1 cellular context compared by ENCODE assay signal in genomic region chr5:142324871-142325676, GRCh38.
TF ChIP-seq lines count a peak whose summit lies in the region.

Gene SPRY4, minus strand, starts transcription at chr5:142325021. Its CDS starts 9,913 bp downstream, at chr5:142315108.

TF ChIP-seq in HepG2, 621 proteins besides CTCF, POLR2A, EP300 and RAD21 (continued from another document and continues in another):
- TF ChIP-seq ZBTB49 (CRISPR knock-in tag; IDR thresholded peaks at IDR 0.05; ENCODE audit: borderline replicate concordance) (no peak), LRRFIP1 (CRISPR knock-in tag; conservative IDR thresholded peaks at IDR 0.05) (no peak), MAZ (IDR thresholded peaks at IDR 0.05; ENCODE audit: borderline replicate concordance, low read depth, low read length) (no peak), MAZ (CRISPR knock-in tag; IDR thresholded peaks at IDR 0.05; ENCODE audit: low read depth) (peak; percentile 83), ZNF83 (CRISPR knock-in tag; IDR thresholded peaks at IDR 0.05; ENCODE audit: borderline replicate concordance) (no peak), SMAD9 (CRISPR knock-in tag; IDR thresholded peaks at IDR 0.05) (no peak), SALL1 (CRISPR knock-in tag; IDR thresholded peaks at IDR 0.05) (peak; percentile 84), NFKBIZ (CRISPR knock-in tag; IDR thresholded peaks at IDR 0.05) (no peak), CSRNP2 (CRISPR knock-in tag; conservative IDR thresholded peaks at IDR 0.05; ENCODE audit: low read depth) (no peak), TIGD3 (CRISPR knock-in tag; IDR thresholded peaks at IDR 0.05; ENCODE audit: borderline replicate concordance) (no peak), ZNF407 (CRISPR knock-in tag; IDR thresholded peaks at IDR 0.05; ENCODE audit: not compliant biosample characterization) (no peak), TRIM22 (IDR thresholded peaks at IDR 0.05) (no peak), MLX (CRISPR knock-in tag; IDR thresholded peaks at IDR 0.05) (no peak; the same call in 1 of the 2 replicates), ZNF747 (CRISPR knock-in tag; IDR thresholded peaks at IDR 0.05; ENCODE audit: borderline replicate concordance) (peak; percentile 75; the same call in 1 of the 2 replicates), MBNL3 (CRISPR knock-in tag; conservative IDR thresholded peaks at IDR 0.05) (no peak), ZBTB8A (CRISPR knock-in tag; IDR thresholded peaks at IDR 0.05; ENCODE audit: borderline replicate concordance, low read depth) (no peak), IRF2 (CRISPR knock-in tag; IDR thresholded peaks at IDR 0.05) (peak; percentile 62), ZGPAT (CRISPR knock-in tag; IDR thresholded peaks at IDR 0.05) (peak; percentile 48), ZMAT3 (CRISPR knock-in tag; conservative IDR thresholded peaks at IDR 0.05) (0 out of 2 replicates have a peak, but pooled peaks have one; percentile 44), HINFP (CRISPR knock-in tag; IDR thresholded peaks at IDR 0.05; ENCODE audit: low read depth) (no peak), ZNF580 (CRISPR knock-in tag; IDR thresholded peaks at IDR 0.05; ENCODE audit: borderline replicate concordance, low read depth) (no peak), ZBTB14 (CRISPR knock-in tag; IDR thresholded peaks at IDR 0.05) (no peak), ZUFSP (CRISPR knock-in tag; IDR thresholded peaks at IDR 0.05; ENCODE audit: borderline replicate concordance) (no peak), NFE2L1 (CRISPR knock-in tag; IDR thresholded peaks at IDR 0.05; ENCODE audit: borderline replicate concordance) (no peak), ZNF383 (CRISPR knock-in tag; IDR thresholded peaks at IDR 0.05; ENCODE audit: borderline replicate concordance) (no peak), ELF4 (CRISPR knock-in tag; IDR thresholded peaks at IDR 0.05; ENCODE audit: borderline replicate concordance) (no peak)
